In genomic region chr10:21159669-21160068, GRCh38 we compare ENCODE assay signal across 28 cellular contexts.
DNase-seq lines count a peak whose midpoint lies in the region; ATAC-seq and TF ChIP-seq lines count a peak whose summit lies in the region.
"Had no signal": no experiment of that assay in that cellular context is flagged by ENCODE, and none has a peak within 500 bp of the region (broad histone marks: within the 10 kb centered on the region; RNA-seq: fewer than 3 reads in every experiment).

No MANE protein-coding gene starts in this region.

- TF ChIP-seq CTCF in mucosa of descending colon (IDR thresholded peaks at IDR 0.05): no peak

- H3K27me3 ChIP-seq in HUES6 (ENCODE audit: control insufficient read depth, insufficient read depth, low read length): no peaks in the 10 kb centered on the region
- H3K27me3 ChIP-seq: right lobe of liver, testis, vagina had no signal

- ATAC-seq in mucosa of descending colon (peak; percentile 61), HG03432 (IDR thresholded peaks at IDR 0.05; ENCODE audit: unreplicated experiment) (no peak)
- ATAC-seq: activated naive CD8-positive, alpha-beta T cell treated with anti-CD3 and anti-CD28 coated beads, Interleukin-2, amount 50 U/mL, for 24 hours; esophagus mucosa; naive thymus-derived CD4-positive, alpha-beta T cell; right lobe of liver; Right ventricle myocardium inferior had no signal

- DNase-seq in NCI-H2107 treated with DMSO at 0.1 percent for 48 hours (lab: John Stamatoyannopoulos, UW; ENCODE audit: unreplicated experiment) (peak; percentile 7), NCI-H2107 (lab: John Stamatoyannopoulos, UW) (no peak), caudate nucleus (lab: John Stamatoyannopoulos, UW) (peak in 1 of 61 donors; percentile 20), mucosa of descending colon (no peak), occipital lobe (lab: John Stamatoyannopoulos, UW) (no peak), DMS 273 treated with DMSO at 0.1 percent for 48 hours (lab: John Stamatoyannopoulos, UW) (no peak)
- DNase-seq: activated naive CD8-positive, alpha-beta T cell treated with anti-CD3 and anti-CD28 coated beads, Interleukin-2, amount 50 U/mL, for 24 hours; activated T-cell treated with anti-CD3 and anti-CD28 coated beads, Interleukin-2, amount 50 U/mL, for 48 hours; CD4-positive, alpha-beta memory T cell; central memory CD4-positive, alpha-beta T cell; dermis blood vessel endothelial cell; H7; islet precursor cell; midbrain; MV-4-11; naive thymus-derived CD4-positive, alpha-beta T cell; right lobe of liver; SK-N-SH; spleen; stimulated activated CD4-positive, alpha-beta T cell treated with anti-CD3 and anti-CD28 coated beads, Interleukin-2, amount 100 ng/mL, for 24 hours; stimulated activated CD8-positive, alpha-beta memory T cell treated with anti-CD3 and anti-CD28 coated beads, Interleukin-4, amount 100 ng/mL, for 48 hours; testis had no signal

- H3K36me3 ChIP-seq in HUES6 (ENCODE audit: control insufficient read depth, insufficient read depth, low read length) (peaks cover 11% of the 10 kb centered on the region; the same call in 1 of the 2 replicates), mucosa of descending colon (ENCODE audit: low read depth) (no peaks in the 10 kb centered on the region)
- H3K36me3 ChIP-seq: right lobe of liver, spleen, vagina had no signal

- H3K9ac ChIP-seq in HUES6 (ENCODE audit: low read length): no peak overlapping the region
- H3K9ac ChIP-seq: SK-N-SH had no signal

- peak overlapping the region; percentile 36; the same call in 1 of the 2 replicates for H3K27ac ChIP-seq in HUES6 (ENCODE audit: low read depth, low read length)
- H3K27ac ChIP-seq in caudate nucleus (ENCODE audit: low read depth, low read length): peak overlapping the region; percentile 59
- H3K27ac ChIP-seq: A549, right lobe of liver, spleen, testis, vagina had no signal

- H3K4me1 ChIP-seq in HUES6 (ENCODE audit: control insufficient read depth, insufficient read depth, low read length) (peaks cover 36% of the 10 kb centered on the region), mucosa of descending colon (ENCODE audit: low read depth) (no peaks in the 10 kb centered on the region)
- H3K4me1 ChIP-seq: right lobe of liver, spleen, testis, vagina had no signal

- intact Hi-C loops in mucosa of descending colon (cut with DNase I, micrococcal nuclease): no loop called here

- no peak overlapping the region for H3K4me3 ChIP-seq in HUES6 (ENCODE audit: low read depth, low read length)
- H3K4me3 ChIP-seq in mucosa of descending colon: no peak overlapping the region
- H3K4me3 ChIP-seq: A549, right lobe of liver, spleen, testis, vagina had no signal

- H3K9me3 ChIP-seq in HUES6 (ENCODE audit: control insufficient read depth, insufficient read depth, low read depth, low read length): peaks cover 12% of the 10 kb centered on the region
- no peaks in the 10 kb centered on the region for H3K9me3 ChIP-seq in mucosa of descending colon
- H3K9me3 ChIP-seq: right lobe of liver, SK-N-SH, testis, vagina had no signal
